Comparison of ENCODE assay signal across 25 cellular contexts in genomic region chr2:154637426-154637825, GRCh38.
"Had no signal": no experiment of that assay in that cellular context is flagged by ENCODE, and none has a peak within 500 bp of the region (broad histone marks: within the 10 kb centered on the region; RNA-seq: fewer than 3 reads in every experiment).

No MANE protein-coding gene starts in this region.

- H3K4me3 Mint-ChIP-seq: activated CD8-positive, alpha-beta T cell treated with anti-CD3 and anti-CD28 coated beads for 36 hours; activated naive CD8-positive, alpha-beta T cell treated with anti-CD3 and anti-CD28 coated beads, Interleukin-2, amount 10 ng/mL, durations not matched to agents 7 days and 5 days; activated T-cell treated with anti-CD3 and anti-CD28 coated beads, Interleukin-2, amount 50 U/mL, for 72 hours had no signal

- H3K4me2 ChIP-seq: KMS-11, SK-N-SH had no signal

- ATAC-seq: activated CD4-positive, CD25-positive, alpha-beta regulatory T cell treated with anti-CD3 and anti-CD28 coated beads, Interleukin-2, amount 50 U/mL, for 24 hours; activated CD8-positive, alpha-beta T cell treated with anti-CD3 and anti-CD28 coated beads for 36 hours; activated T-cell treated with anti-CD3 and anti-CD28 coated beads, Interleukin-2, amount 50 U/mL, for 72 hours; Panc1; Right ventricle myocardium inferior had no signal

- H3K27me3 Mint-ChIP-seq: activated CD8-positive, alpha-beta T cell treated with anti-CD3 and anti-CD28 coated beads for 36 hours had no signal

- H3K36me3 ChIP-seq: SJCRH30, WERI-Rb-1 had no signal

- H3K4me3 ChIP-seq: SJCRH30 had no signal

- DNase-seq: activated CD4-positive, alpha-beta T cell treated with anti-CD3 and anti-CD28 coated beads for 4 hours; activated CD8-positive, alpha-beta memory T cell treated with anti-CD3 and anti-CD28 coated beads, Interleukin-2, amount 50 U/mL, for 4 hours; activated CD8-positive, alpha-beta T cell treated with anti-CD3 and anti-CD28 coated beads for 36 hours; activated naive CD4-positive, alpha-beta T cell treated with anti-CD3 and anti-CD28 coated beads, Interleukin-2, amount 50 U/mL, for 16 hours; activated naive CD8-positive, alpha-beta T cell treated with anti-CD3 and anti-CD28 coated beads, Interleukin-2, amount 10 ng/mL, durations not matched to agents 7 days and 5 days; activated T-cell treated with anti-CD3 and anti-CD28 coated beads, Interleukin-2, amount 50 U/mL, for 72 hours; aorta; NCI-H1092; NCI-H1417; NCI-H1930; NCI-H345; NCI-H510A; NCI-H526 treated with DMSO at 0.1 percent for 48 hours; NCI-H82; OCI-M1; RPMI8226; SJCRH30; SK-N-SH; T-helper 1 cell; WERI-Rb-1 had no signal

- H3K4me1 Mint-ChIP-seq: activated naive CD8-positive, alpha-beta T cell treated with anti-CD3 and anti-CD28 coated beads, Interleukin-2, amount 10 ng/mL, durations not matched to agents 7 days and 5 days had no signal

- H3K9me2 ChIP-seq: SK-N-SH had no signal

- H3K27me3 ChIP-seq: SJCRH30 had no signal

- H3K27ac ChIP-seq: KMS-11, SJCRH30, WERI-Rb-1 had no signal

- H3K27ac Mint-ChIP-seq: activated CD8-positive, alpha-beta T cell treated with anti-CD3 and anti-CD28 coated beads for 36 hours; activated naive CD8-positive, alpha-beta T cell treated with anti-CD3 and anti-CD28 coated beads, Interleukin-2, amount 10 ng/mL, durations not matched to agents 7 days and 5 days; activated T-cell treated with anti-CD3 and anti-CD28 coated beads, Interleukin-2, amount 50 U/mL, for 72 hours; activated T-helper 2 cell treated with anti-CD3 and anti-CD28 coated beads, Interferon-gamma antibody, Interleukin-2, Interleukin-4, amounts not matched to agents 10 μg/mL and 5 μg/mL and 100 μg/mL, durations not matched to agents 14 hours and 24 hours and 36 hours had no signal

- H3K9me3 Mint-ChIP-seq: activated CD8-positive, alpha-beta T cell treated with anti-CD3 and anti-CD28 coated beads for 36 hours; activated naive CD8-positive, alpha-beta T cell treated with anti-CD3 and anti-CD28 coated beads, Interleukin-2, amount 10 ng/mL, durations not matched to agents 7 days and 5 days; activated T-helper 2 cell treated with anti-CD3 and anti-CD28 coated beads, Interferon-gamma antibody, Interleukin-2, Interleukin-4, amounts not matched to agents 10 μg/mL and 5 μg/mL and 100 μg/mL, durations not matched to agents 14 hours and 24 hours and 36 hours had no signal

- H3K36me3 Mint-ChIP-seq: activated naive CD8-positive, alpha-beta T cell treated with anti-CD3 and anti-CD28 coated beads, Interleukin-2, amount 10 ng/mL, durations not matched to agents 7 days and 5 days had no signal

- H3K4me1 ChIP-seq: SJCRH30 had no signal
